Comparison of ENCODE assay signal across 9 cellular contexts in genomic region chr16:10080031-10080772, GRCh38.
DNase-seq lines count a peak whose midpoint lies in the region; ATAC-seq and TF ChIP-seq lines count a peak whose summit lies in the region.
"Had no signal": no experiment of that assay in that cellular context is flagged by ENCODE, and none has a peak within 500 bp of the region (broad histone marks: within the 10 kb centered on the region; RNA-seq: fewer than 3 reads in every experiment).

No MANE protein-coding gene starts in this region.

- H3K27ac Mint-ChIP-seq in type B pancreatic cell = peak overlapping the region; percentile 8
- H3K27ac Mint-ChIP-seq in T-helper 2 cell treated with Interferon-gamma antibody and Interleukin-4, amounts not matched to agents 5 μg/mL and 100 μg/mL, for 36 hours = no peak overlapping the region
- H3K27ac Mint-ChIP-seq: activated T-helper 1 cell treated with anti-CD3 and anti-CD28 coated beads, Interleukin-12 subunit alpha, Interleukin-12 subunit beta, Interleukin-2, Interleukin-4 antibody, amounts not matched to agents 30 ng/mL and 10 ng/mL and 1 ng/mL, durations not matched to agents 14 hours and 24 hours and 36 hours had no signal

- H3K4me1 Mint-ChIP-seq in type B pancreatic cell (ENCODE audit: unreplicated experiment) = peaks cover 20% of the 10 kb centered on the region
- H3K4me1 Mint-ChIP-seq in T-helper 2 cell treated with Interferon-gamma antibody and Interleukin-4, amounts not matched to agents 5 μg/mL and 100 μg/mL, for 36 hours (ENCODE audit: low read depth) = no peaks in the 10 kb centered on the region

- TF ChIP-seq CTCF in choroid plexus epithelial cell (conservative IDR thresholded peaks at IDR 0.05; ENCODE audit: low read depth, low read length) = no peak
- no peak for TF ChIP-seq CTCF in type B pancreatic cell (conservative IDR thresholded peaks at IDR 0.05)

- H3K9me3 Mint-ChIP-seq in type B pancreatic cell = no peaks in the 10 kb centered on the region
- H3K9me3 Mint-ChIP-seq in T-helper 2 cell treated with Interferon-gamma antibody and Interleukin-4, amounts not matched to agents 5 μg/mL and 100 μg/mL, for 36 hours = no peaks in the 10 kb centered on the region
- H3K9me3 Mint-ChIP-seq: activated T-helper 1 cell treated with anti-CD3 and anti-CD28 coated beads, Interleukin-12 subunit alpha, Interleukin-12 subunit beta, Interleukin-2, Interleukin-4 antibody, amounts not matched to agents 30 ng/mL and 10 ng/mL and 1 ng/mL, durations not matched to agents 14 hours and 24 hours and 36 hours had no signal

- H3K4me3 Mint-ChIP-seq in type B pancreatic cell = peak overlapping the region; percentile 51
- no peak overlapping the region for H3K4me3 Mint-ChIP-seq in T-helper 2 cell treated with Interferon-gamma antibody and Interleukin-4, amounts not matched to agents 5 μg/mL and 100 μg/mL, for 36 hours
- H3K4me3 Mint-ChIP-seq: activated T-helper 1 cell treated with anti-CD3 and anti-CD28 coated beads, Interleukin-12 subunit alpha, Interleukin-12 subunit beta, Interleukin-2, Interleukin-4 antibody, amounts not matched to agents 30 ng/mL and 10 ng/mL and 1 ng/mL, durations not matched to agents 14 hours and 24 hours and 36 hours had no signal

- peaks cover 4% of the 10 kb centered on the region for H3K36me3 Mint-ChIP-seq in type B pancreatic cell
- no peaks in the 10 kb centered on the region for H3K36me3 Mint-ChIP-seq in T-helper 2 cell treated with Interferon-gamma antibody and Interleukin-4, amounts not matched to agents 5 μg/mL and 100 μg/mL, for 36 hours (ENCODE audit: low read depth)

- no peak overlapping the region for H3K4me3 ChIP-seq in choroid plexus epithelial cell (ENCODE audit: low read depth, low read length)

- DNase-seq in M059J (ENCODE audit: low read depth) (peak; percentile 98), choroid plexus epithelial cell (ENCODE audit: low read depth) (peak; percentile 5), kidney tubule cell (ENCODE audit: low spot score) (peak; percentile 67), type B pancreatic cell (ENCODE audit: extremely low spot score, unreplicated experiment) (no peak)
- DNase-seq in stimulated activated naive CD4-positive, alpha-beta T cell treated with Interleukin-2 at 50 U/mL for 16 hours (lab: John Stamatoyannopoulos, UW) = no peak
- DNase-seq in T-helper 2 cell treated with Interferon-gamma antibody and Interleukin-4, amounts not matched to agents 5 μg/mL and 100 μg/mL, for 36 hours (ENCODE audit: low spot score) = no peak
- DNase-seq in activated CD8-positive, alpha-beta memory T cell treated with anti-CD3 and anti-CD28 coated beads, Interleukin-2, amount 50 U/mL, for 4 hours = no peak

- peaks cover 30% of the 10 kb centered on the region for H3K27me3 Mint-ChIP-seq in type B pancreatic cell
- H3K27me3 Mint-ChIP-seq in T-helper 2 cell treated with Interferon-gamma antibody and Interleukin-4, amounts not matched to agents 5 μg/mL and 100 μg/mL, for 36 hours (ENCODE audit: low read depth) = no peaks in the 10 kb centered on the region

- no peak for ATAC-seq in HG02610 (IDR thresholded peaks at IDR 0.05; ENCODE audit: unreplicated experiment)

Comparison
In these comparisons a context has a peak if more than half of its experiments do, and no peak if none do; other contexts are left out.
1. DNase-seq: peak in M059J (single experiment), choroid plexus epithelial cell (single experiment) and kidney tubule cell (single experiment); none in type B pancreatic cell (single experiment), stimulated activated naive CD4-positive, alpha-beta T cell treated with Interleukin-2 at 50 U/mL for 16 hours (single experiment), T-helper 2 cell treated with Interferon-gamma antibody and Interleukin-4, amounts not matched to agents 5 μg/mL and 100 μg/mL, for 36 hours (single experiment) and activated CD8-positive, alpha-beta memory T cell treated with anti-CD3 and anti-CD28 coated beads, Interleukin-2, amount 50 U/mL, for 4 hours (single experiment).